In the genomic region with DNA sequence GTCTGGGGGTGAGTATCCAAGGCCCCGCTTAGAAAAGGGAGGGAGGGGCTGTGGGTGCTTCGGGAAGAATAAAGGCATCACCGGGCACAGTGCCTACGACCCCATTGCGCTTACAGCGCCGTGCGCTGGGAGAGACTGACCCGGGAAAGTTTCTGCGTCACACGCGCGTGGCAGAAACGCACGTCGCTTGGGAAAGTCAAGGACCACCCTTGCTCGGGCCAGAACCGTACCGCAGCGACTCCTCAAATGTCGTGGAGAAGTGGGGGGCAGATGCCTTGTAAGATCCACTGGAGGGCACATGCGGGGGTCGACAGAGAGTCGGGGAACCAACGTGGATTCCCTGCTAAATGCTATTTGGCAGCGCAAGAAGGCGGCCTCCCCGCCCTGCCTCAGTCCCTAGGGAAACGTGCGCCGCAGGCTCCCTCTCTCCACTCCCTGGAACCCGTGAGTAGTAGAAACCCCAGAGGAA, we compare ENCODE assay signal across 9 cellular contexts. TPM values are rescaled to one million over a fixed set of nuclear protein-coding genes. Genes with fewer than 3 reads are reported as not detected.
DNase-seq lines count a peak whose midpoint lies in the region; ATAC-seq and TF ChIP-seq lines count a peak whose summit lies in the region.
"Had no signal": no experiment of that assay in that cellular context is flagged by ENCODE, and none has a peak within 500 bp of the region (broad histone marks: within the 10 kb centered on the region; RNA-seq: fewer than 3 reads in every experiment).

No MANE protein-coding gene starts in this region.

- H3K4me2 ChIP-seq in neural progenitor cell, result peak overlapping the region; percentile 97

- TF ChIP-seq CTCF in gastroesophageal sphincter (IDR thresholded peaks at IDR 0.05), result no peak
- TF ChIP-seq CTCF in neural progenitor cell (IDR thresholded peaks at IDR 0.05), result no peak

- H3K36me3 ChIP-seq in ACC112 (ENCODE audit: insufficient read depth, low read length) (no peaks in the 10 kb centered on the region), SJCRH30 (no peaks in the 10 kb centered on the region), gastroesophageal sphincter (peaks cover 0 to 7% of the 10 kb centered on the region in 2 donors), neural progenitor cell (no peaks in the 10 kb centered on the region)

- peak overlapping the region; percentile 79; the same call in 1 of the 2 replicates for H3K27ac ChIP-seq in ACC112 (ENCODE audit: low read depth, low read length)
- peak overlapping the region; percentile 0; the same call in 1 of the 2 replicates for H3K27ac ChIP-seq in SJCRH30
- H3K27ac ChIP-seq in gastroesophageal sphincter, result peak overlapping the region; percentile 92 to 96 (median 94)
- no peak overlapping the region for H3K27ac ChIP-seq in neural progenitor cell

- H4K20me1 ChIP-seq in neural progenitor cell (ENCODE audit: low read depth), result peaks cover 21% of the 10 kb centered on the region

- peaks cover 50% of the 10 kb centered on the region for H3K4me1 Mint-ChIP-seq in neural progenitor cell

- H3K27ac Mint-ChIP-seq in neural progenitor cell, result no peak overlapping the region

- H3K27me3 Mint-ChIP-seq in neural progenitor cell (ENCODE audit: insufficient read depth, low read depth), result peaks cover 5% of the 10 kb centered on the region

- DNase-seq in SJCRH30, result no peak
- DNase-seq in neural progenitor cell (ENCODE audit: low spot score), result no peak
- no peak for DNase-seq in LoVo (ENCODE audit: low spot score)
- no peak for DNase-seq in DMS79 (lab: John Stamatoyannopoulos, UW)

- no peaks in the 10 kb centered on the region for H3K4me1 ChIP-seq in ACC112 (ENCODE audit: control insufficient read depth, insufficient read depth, low read length, unreplicated experiment)
- H3K4me1 ChIP-seq in SJCRH30, result 0 out of 2 replicates have a peak, but pooled peaks cover 3% of the 10 kb centered on the region
- peaks cover 0 to 40% (median 0%) of the 10 kb centered on the region in 3 donors for H3K4me1 ChIP-seq in gastroesophageal sphincter
- peaks cover 29% of the 10 kb centered on the region for H3K4me1 ChIP-seq in neural progenitor cell

- H3K9me3 Mint-ChIP-seq in neural progenitor cell, result no peaks in the 10 kb centered on the region

- H3K79me2 ChIP-seq in ACC112 (ENCODE audit: control insufficient read depth, insufficient read depth, low read length, unreplicated experiment), result no peaks in the 10 kb centered on the region
- peaks cover 14% of the 10 kb centered on the region for H3K79me2 ChIP-seq in neural progenitor cell (ENCODE audit: low read depth)

- ATAC-seq in gastroesophageal sphincter, result peak; percentile 50
- no peak for ATAC-seq in HG03571 (IDR thresholded peaks at IDR 0.05; ENCODE audit: unreplicated experiment)
- ATAC-seq in GM18907 (IDR thresholded peaks at IDR 0.05; ENCODE audit: unreplicated experiment), result no peak

- H3K9ac ChIP-seq in neural progenitor cell, result no peak overlapping the region

- TF ChIP-seq EP300 in gastroesophageal sphincter (IDR thresholded peaks at IDR 0.05), result no peak

- H3K27me3 ChIP-seq in ACC112 (ENCODE audit: insufficient read depth, low read length) (peaks cover 9% of the 10 kb centered on the region), SJCRH30 (no peaks in the 10 kb centered on the region), gastroesophageal sphincter (no peaks in the 10 kb centered on the region), neural progenitor cell (peaks cover 52% of the 10 kb centered on the region)

- H2AFZ ChIP-seq in ACC112 (ENCODE audit: low read length, unreplicated experiment), result peak overlapping the region; percentile 47
- peak overlapping the region; percentile 23 for H2AFZ ChIP-seq in neural progenitor cell (replicated peaks)

- H3F3A ChIP-seq in neural progenitor cell (ENCODE audit: low read depth), result peaks cover 60% of the 10 kb centered on the region

- TF ChIP-seq POLR2A in gastroesophageal sphincter (IDR thresholded peaks at IDR 0.05), result no peak

- H3K9me3 ChIP-seq in SJCRH30 (replicated peaks), result no peaks in the 10 kb centered on the region
- H3K9me3 ChIP-seq in gastroesophageal sphincter, result no peaks in the 10 kb centered on the region
- H3K9me3 ChIP-seq in neural progenitor cell (ENCODE audit: low read depth), result no peaks in the 10 kb centered on the region

- H3K4me3 Mint-ChIP-seq in neural progenitor cell, result peak overlapping the region; percentile 98

- WGBS in gastroesophageal sphincter (ENCODE audit: low coverage in 1 of 2), 2 donors, result 0% methylated on average over 1 to 4 of the region's 32 CpGs

- H3K36me3 Mint-ChIP-seq in neural progenitor cell, result peaks cover 5% of the 10 kb centered on the region

- H3K4me3 ChIP-seq in ACC112 (ENCODE audit: low read depth, low read length) (peak overlapping the region; percentile 81), SJCRH30 (peak overlapping the region; percentile 59), gastroesophageal sphincter (peak overlapping the region; percentile 75 to 77), neural progenitor cell (peak overlapping the region; percentile 67)

RNA-seq across cellular contexts. Expression of gene ADAMTS9, which starts 2.4 kb away (rescaled TPM):
- total RNA-seq in SJCRH30 (2014; rRNA removed; shearing (Covaris generic)), result 6.7 and 6.9 TPM in 2 replicates
- 100 to 1,000 TPM in 1 of 4 donors, 10 to 100 TPM in 3; 30.7 to 102 (median 48.3) TPM for total RNA-seq in gastroesophageal sphincter
- 32.1 and 47.7 TPM in 2 replicates for total RNA-seq in neural progenitor cell (ENCODE audit: low replicate concordance)
- total RNA-seq: T-helper 1 cell treated with Interleukin-12 subunit alpha and Interleukin-12 subunit beta and Interleukin-4 antibody, amounts not matched to agents 30 ng/mL and 1 ng/mL, for 36 hours had no signal
